1 cellular context compared by ENCODE assay signal in the genomic region with DNA sequence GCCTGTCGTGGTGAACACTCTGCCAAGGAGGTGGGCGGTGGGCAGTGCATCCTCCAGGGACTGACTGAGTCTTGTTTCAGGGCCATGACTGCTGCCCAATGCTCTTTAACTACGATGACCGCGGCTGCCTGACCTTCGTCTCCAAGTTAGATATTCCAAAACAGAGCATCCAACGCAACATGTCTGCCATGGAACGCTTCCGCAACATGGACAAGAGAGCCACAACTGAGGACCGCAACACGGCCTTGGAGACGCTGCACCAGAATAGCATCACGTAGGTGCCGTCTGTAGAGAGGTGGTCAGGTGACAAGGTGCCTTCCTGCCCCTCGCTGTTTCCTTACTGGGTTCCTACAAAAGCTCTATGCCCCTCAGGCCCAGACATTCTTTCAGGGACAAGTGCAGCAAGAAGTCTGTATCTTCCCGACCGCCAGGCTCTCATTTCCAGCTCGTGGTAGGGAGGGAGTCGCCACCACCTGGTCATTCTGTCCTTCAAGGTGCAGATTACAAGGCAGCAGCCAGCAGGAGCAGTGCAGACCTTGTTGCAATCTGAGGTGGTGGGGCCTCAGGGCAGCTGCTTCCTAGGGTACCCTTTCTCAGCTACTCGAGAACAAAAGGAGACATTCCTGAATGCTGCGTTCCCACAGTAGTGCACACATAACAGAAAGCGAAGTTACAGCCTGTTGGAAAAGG.
TF ChIP-seq lines count a peak whose summit lies in the region.

No MANE protein-coding gene starts in this region.

TF ChIP-seq in K562, 482 proteins besides CTCF, POLR2A, EP300 and RAD21:
- TF ChIP-seq MEF2A (IDR thresholded peaks at IDR 0.05; ENCODE audit: control insufficient read depth, low read depth, low read length), result no peak
- TF ChIP-seq, protein P1, sequence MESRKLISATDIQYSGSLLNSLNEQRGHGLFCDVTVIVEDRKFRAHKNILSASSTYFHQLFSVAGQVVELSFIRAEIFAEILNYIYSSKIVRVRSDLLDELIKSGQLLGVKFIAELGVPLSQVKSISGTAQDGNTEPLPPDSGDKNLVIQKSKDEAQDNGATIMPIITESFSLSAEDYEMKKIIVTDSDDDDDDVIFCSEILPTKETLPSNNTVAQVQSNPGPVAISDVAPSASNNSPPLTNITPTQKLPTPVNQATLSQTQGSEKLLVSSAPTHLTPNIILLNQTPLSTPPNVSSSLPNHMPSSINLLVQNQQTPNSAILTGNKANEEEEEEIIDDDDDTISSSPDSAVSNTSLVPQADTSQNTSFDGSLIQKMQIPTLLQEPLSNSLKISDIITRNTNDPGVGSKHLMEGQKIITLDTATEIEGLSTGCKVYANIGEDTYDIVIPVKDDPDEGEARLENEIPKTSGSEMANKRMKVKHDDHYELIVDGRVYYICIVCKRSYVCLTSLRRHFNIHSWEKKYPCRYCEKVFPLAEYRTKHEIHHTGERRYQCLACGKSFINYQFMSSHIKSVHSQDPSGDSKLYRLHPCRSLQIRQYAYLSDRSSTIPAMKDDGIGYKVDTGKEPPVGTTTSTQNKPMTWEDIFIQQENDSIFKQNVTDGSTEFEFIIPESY (CRISPR knock-in tag; IDR thresholded peaks at IDR 0.05), result peak; percentile 79
- TF ChIP-seq, protein P2, sequence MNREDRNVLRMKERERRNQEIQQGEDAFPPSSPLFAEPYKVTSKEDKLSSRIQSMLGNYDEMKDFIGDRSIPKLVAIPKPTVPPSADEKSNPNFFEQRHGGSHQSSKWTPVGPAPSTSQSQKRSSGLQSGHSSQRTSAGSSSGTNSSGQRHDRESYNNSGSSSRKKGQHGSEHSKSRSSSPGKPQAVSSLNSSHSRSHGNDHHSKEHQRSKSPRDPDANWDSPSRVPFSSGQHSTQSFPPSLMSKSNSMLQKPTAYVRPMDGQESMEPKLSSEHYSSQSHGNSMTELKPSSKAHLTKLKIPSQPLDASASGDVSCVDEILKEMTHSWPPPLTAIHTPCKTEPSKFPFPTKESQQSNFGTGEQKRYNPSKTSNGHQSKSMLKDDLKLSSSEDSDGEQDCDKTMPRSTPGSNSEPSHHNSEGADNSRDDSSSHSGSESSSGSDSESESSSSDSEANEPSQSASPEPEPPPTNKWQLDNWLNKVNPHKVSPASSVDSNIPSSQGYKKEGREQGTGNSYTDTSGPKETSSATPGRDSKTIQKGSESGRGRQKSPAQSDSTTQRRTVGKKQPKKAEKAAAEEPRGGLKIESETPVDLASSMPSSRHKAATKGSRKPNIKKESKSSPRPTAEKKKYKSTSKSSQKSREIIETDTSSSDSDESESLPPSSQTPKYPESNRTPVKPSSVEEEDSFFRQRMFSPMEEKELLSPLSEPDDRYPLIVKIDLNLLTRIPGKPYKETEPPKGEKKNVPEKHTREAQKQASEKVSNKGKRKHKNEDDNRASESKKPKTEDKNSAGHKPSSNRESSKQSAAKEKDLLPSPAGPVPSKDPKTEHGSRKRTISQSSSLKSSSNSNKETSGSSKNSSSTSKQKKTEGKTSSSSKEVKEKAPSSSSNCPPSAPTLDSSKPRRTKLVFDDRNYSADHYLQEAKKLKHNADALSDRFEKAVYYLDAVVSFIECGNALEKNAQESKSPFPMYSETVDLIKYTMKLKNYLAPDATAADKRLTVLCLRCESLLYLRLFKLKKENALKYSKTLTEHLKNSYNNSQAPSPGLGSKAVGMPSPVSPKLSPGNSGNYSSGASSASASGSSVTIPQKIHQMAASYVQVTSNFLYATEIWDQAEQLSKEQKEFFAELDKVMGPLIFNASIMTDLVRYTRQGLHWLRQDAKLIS (CRISPR knock-in tag; IDR thresholded peaks at IDR 0.05), result no peak
